ENCODE assay signal across 8 cellular contexts in the genomic region with DNA sequence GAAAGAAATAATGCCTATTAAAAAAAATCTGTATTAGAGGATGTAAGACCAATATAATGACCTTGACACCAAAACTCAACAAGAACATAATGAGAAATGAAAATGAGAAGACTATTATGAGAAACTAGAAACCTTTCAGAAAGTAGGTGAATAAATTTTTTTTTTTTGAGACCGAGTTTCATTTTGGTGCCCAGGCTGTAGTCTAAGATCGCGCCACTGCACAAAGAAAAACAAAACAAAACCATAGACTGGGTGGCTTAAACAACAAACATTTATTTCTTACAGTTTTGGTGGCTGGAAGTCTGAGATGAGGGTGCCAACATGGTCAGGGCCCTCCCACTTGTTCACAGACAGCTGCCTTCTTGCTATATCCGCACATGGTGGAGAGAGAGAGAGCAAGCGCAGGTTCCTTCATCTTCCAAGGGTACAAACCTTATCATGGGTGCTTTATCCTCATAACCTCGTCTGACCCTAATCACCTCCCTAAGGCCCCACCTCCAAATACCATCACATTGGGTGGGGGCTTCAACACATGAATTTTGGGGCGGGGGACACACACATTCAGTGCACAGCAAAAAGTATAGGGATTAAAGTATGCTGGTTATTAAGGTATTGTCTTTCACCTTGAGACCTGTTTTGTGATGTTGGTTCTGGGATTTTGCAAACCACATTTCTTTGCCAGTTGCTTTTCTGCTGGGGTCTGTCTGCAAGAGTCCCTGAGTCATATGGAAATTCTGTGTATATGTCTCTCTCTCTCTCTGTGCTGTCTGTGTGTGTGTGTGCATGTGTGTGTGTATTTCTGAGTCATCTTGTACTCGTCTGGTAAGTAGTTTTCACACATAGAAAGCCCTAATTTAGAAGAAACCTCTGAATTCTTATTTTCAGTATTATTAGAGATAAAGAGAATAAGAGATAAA. TPM values are rescaled to one million over a fixed set of nuclear protein-coding genes. Genes with fewer than 3 reads are reported as not detected.
A peak's percentile ranks its signal among the peaks of the same experiment; 100 is the strongest.
DNase-seq lines count a peak whose midpoint lies in the region; ATAC-seq, FAIRE-seq and TF ChIP-seq lines count a peak whose summit lies in the region.

No MANE protein-coding gene starts in this region.

- H3K27ac ChIP-seq in CD4-positive, CD25-positive, alpha-beta regulatory T cell (ENCODE audit: insufficient read depth, low read length, poor library complexity, severe bottlenecking): no peak overlapping the region

- H3K27ac Mint-ChIP-seq in CD4-positive, CD25-positive, alpha-beta regulatory T cell: peak overlapping the region; percentile 53 to 64 (median 58)

- no peaks in the 10 kb centered on the region for H3K36me3 ChIP-seq in CD4-positive, CD25-positive, alpha-beta regulatory T cell (ENCODE audit: control insufficient read depth, insufficient read depth, low read length)

- H3K4me3 ChIP-seq in CD4-positive, CD25-positive, alpha-beta regulatory T cell (ENCODE audit: low read depth, low read length): peak overlapping the region; percentile 64

- H3K4me3 Mint-ChIP-seq in CD4-positive, CD25-positive, alpha-beta regulatory T cell: peak overlapping the region in 3 of 4 donors; percentile 16 to 73 (median 52)
- H3K4me3 Mint-ChIP-seq in activated T-cell treated with anti-CD3 and anti-CD28 coated beads, Interleukin-2, amount 50 U/mL, for 4 hours: peak overlapping the region; percentile 62

- peaks cover 5% of the 10 kb centered on the region for H3K27me3 Mint-ChIP-seq in CD4-positive, CD25-positive, alpha-beta regulatory T cell
- no peaks in the 10 kb centered on the region for H3K27me3 Mint-ChIP-seq in activated T-cell treated with anti-CD3 and anti-CD28 coated beads, Interleukin-2, amount 50 U/mL, for 4 hours (ENCODE audit: low read depth)

- H3K9me3 ChIP-seq in CD4-positive, CD25-positive, alpha-beta regulatory T cell (ENCODE audit: control insufficient read depth in 2 of 2, low read length in 2 of 2): no peaks in the 10 kb centered on the region

- H3K4me1 ChIP-seq in CD4-positive, CD25-positive, alpha-beta regulatory T cell (ENCODE audit: control insufficient read depth, insufficient read depth, low read length, poor library complexity, severe bottlenecking): peaks cover 6% of the 10 kb centered on the region

- H3K9me3 Mint-ChIP-seq in CD4-positive, CD25-positive, alpha-beta regulatory T cell: no peaks in the 10 kb centered on the region
- H3K9me3 Mint-ChIP-seq in activated T-cell treated with anti-CD3 and anti-CD28 coated beads, Interleukin-2, amount 50 U/mL, for 4 hours: no peaks in the 10 kb centered on the region

- peaks cover 2 to 25% (median 16%) of the 10 kb centered on the region in 4 donors for H3K4me1 Mint-ChIP-seq in CD4-positive, CD25-positive, alpha-beta regulatory T cell
- H3K4me1 Mint-ChIP-seq in activated T-cell treated with anti-CD3 and anti-CD28 coated beads, Interleukin-2, amount 50 U/mL, for 4 hours (ENCODE audit: low read depth): peaks cover 12% of the 10 kb centered on the region

- no peak for TF ChIP-seq POLR2A in H54 (IDR thresholded peaks at IDR 0.05; ENCODE audit: low read depth, low read length)

- H3K27me3 ChIP-seq in CD4-positive, CD25-positive, alpha-beta regulatory T cell (ENCODE audit: control insufficient read depth, insufficient read depth, low read length): no peaks in the 10 kb centered on the region

- H3K36me3 Mint-ChIP-seq in CD4-positive, CD25-positive, alpha-beta regulatory T cell: no peaks in the 10 kb centered on the region
- H3K36me3 Mint-ChIP-seq in activated T-cell treated with anti-CD3 and anti-CD28 coated beads, Interleukin-2, amount 50 U/mL, for 4 hours (ENCODE audit: insufficient read depth): no peaks in the 10 kb centered on the region

- DNase-seq in CD4-positive, CD25-positive, alpha-beta regulatory T cell: peak in 2 of 3 donors; percentile 9 to 61
- peak; percentile 51 for DNase-seq in activated T-cell treated with anti-CD3 and anti-CD28 coated beads, Interleukin-2, amount 50 U/mL, for 4 hours
- DNase-seq in stimulated activated CD4-positive, alpha-beta T cell treated with anti-CD3 and anti-CD28 coated beads, Interleukin-12 subunit alpha, Interleukin-12 subunit beta, amount 100 ng/mL, for 48 hours (ENCODE audit: low read depth in 2 of 3, low spot score in 1 of 3): peak; percentile 59 to 76 (median 65)
- DNase-seq in NCI-H345 (lab: John Stamatoyannopoulos, UW) (no peak), DMS114 treated with DMSO at 0.1 percent for 48 hours (lab: John Stamatoyannopoulos, UW; ENCODE audit: unreplicated experiment) (no peak), H54 (ENCODE audit: insufficient read length, low spot score) (no peak)

- no peak for FAIRE-seq in H54 (lab: Jason Lieb, UNC)

- peak in 1 of 2 donors; percentile 62 for ATAC-seq in CD4-positive, CD25-positive, alpha-beta regulatory T cell (ENCODE audit: low read depth in 2 of 2)
- ATAC-seq in GM19455 (IDR thresholded peaks at IDR 0.05; ENCODE audit: unreplicated experiment): peak; percentile 81
- ATAC-seq in HG03460 (IDR thresholded peaks at IDR 0.05; ENCODE audit: unreplicated experiment): peak; percentile 84
- peak; percentile 90 to 91 for ATAC-seq in activated T-cell treated with anti-CD3 and anti-CD28 coated beads, Interleukin-2, amount 50 U/mL, for 4 hours

RNA-seq across cellular contexts. Expression of a gene that starts 26.2 kb away (rescaled TPM):
- 36.7 TPM for total RNA-seq in CD4-positive, CD25-positive, alpha-beta regulatory T cell
- 100 to 1,000 TPM in 1 of 4 donors, 10 to 100 TPM in 3; 81.8 to 150 (median 88.0) TPM for polyA plus RNA-seq in CD4-positive, CD25-positive, alpha-beta regulatory T cell
- total RNA-seq in activated T-cell treated with anti-CD3 and anti-CD28 coated beads, Interleukin-2, amount 50 U/mL, for 4 hours: 10 to 100 TPM; 45.4 to 62.9 (median 52.6) TPM

RNA-seq across cellular contexts. Expression of a gene that starts 26.3 kb away (rescaled TPM):
- 102 TPM for total RNA-seq in CD4-positive, CD25-positive, alpha-beta regulatory T cell
- 100 to 1,000 TPM; 158 to 186 (median 182) TPM for polyA plus RNA-seq in CD4-positive, CD25-positive, alpha-beta regulatory T cell
- 10 to 100 TPM; 71.3 to 75.0 (median 75.0) TPM for total RNA-seq in activated T-cell treated with anti-CD3 and anti-CD28 coated beads, Interleukin-2, amount 50 U/mL, for 4 hours

Comparison
In these comparisons a context has a peak if more than half of its experiments do, and no peak if none do; other contexts are left out.
1. DNase-seq: peak in CD4-positive, CD25-positive, alpha-beta regulatory T cell (2 of 3), activated T-cell treated with anti-CD3 and anti-CD28 coated beads, Interleukin-2, amount 50 U/mL, for 4 hours (single experiment) and stimulated activated CD4-positive, alpha-beta T cell treated with anti-CD3 and anti-CD28 coated beads, Interleukin-12 subunit alpha, Interleukin-12 subunit beta, amount 100 ng/mL, for 48 hours (3 of 3); none in NCI-H345 (single experiment), DMS114 treated with DMSO at 0.1 percent for 48 hours (single experiment) and H54 (single experiment).